ENCODE assay signal across 10 cellular contexts in genomic region chr10:119113805-119114732, GRCh38. TPM values are rescaled to one million over a fixed set of nuclear protein-coding genes. Genes with fewer than 3 reads are reported as not detected.
A peak's percentile ranks its signal among the peaks of the same experiment; 100 is the strongest.
DNase-seq lines count a peak whose midpoint lies in the region; ATAC-seq and TF ChIP-seq lines count a peak whose summit lies in the region.
"Had no signal": no experiment of that assay in that cellular context is flagged by ENCODE, and none has a peak within 500 bp of the region (broad histone marks: within the 10 kb centered on the region; RNA-seq: fewer than 3 reads in every experiment).

No MANE protein-coding gene starts in this region.

- H3K36me3 Mint-ChIP-seq in activated naive CD8-positive, alpha-beta T cell treated with anti-CD3 and anti-CD28 coated beads, Interleukin-2, amount 50 U/mL, for 24 hours (ENCODE audit: low read depth): peaks cover 17% of the 10 kb centered on the region

- H3K4me2 ChIP-seq in mesenchymal stem cell (ENCODE audit: low read length, poor library complexity, severe bottlenecking): no peak overlapping the region

- H3K27ac Mint-ChIP-seq in activated naive CD8-positive, alpha-beta T cell treated with anti-CD3 and anti-CD28 coated beads, Interleukin-2, amount 50 U/mL, for 24 hours: no peak overlapping the region

- DNase-seq in AG08396 (ENCODE audit: low spot score) (peak; percentile 77), HuH-7 (ENCODE audit: low spot score) (peak; percentile 77), mesenchymal stem cell (peak; percentile 98), NCI-H2171 (lab: John Stamatoyannopoulos, UW) (no peak), putamen (ENCODE audit: low spot score) (no peak), Peyer's patch (no peak)
- no peak for DNase-seq in activated naive CD8-positive, alpha-beta T cell treated with anti-CD3 and anti-CD28 coated beads, Interleukin-2, amount 50 U/mL, for 24 hours
- DNase-seq in effector CD8-positive, alpha-beta T cell (lab: John Stamatoyannopoulos, UW): no peak
- DNase-seq: activated CD4-positive, alpha-beta T cell treated with anti-CD3 and anti-CD28 coated beads, Interleukin-2, amount 50 U/mL, for 1 hour had no signal

- H3K27me3 Mint-ChIP-seq in activated naive CD8-positive, alpha-beta T cell treated with anti-CD3 and anti-CD28 coated beads, Interleukin-2, amount 50 U/mL, for 24 hours: no peaks in the 10 kb centered on the region

- H4K8ac ChIP-seq in mesenchymal stem cell (ENCODE audit: low read length): peak overlapping the region; percentile 90

- H3K79me1 ChIP-seq in mesenchymal stem cell (replicated peaks; ENCODE audit: low read length, poor library complexity, severe bottlenecking): peaks cover 6% of the 10 kb centered on the region

- H3K27ac ChIP-seq in mesenchymal stem cell (ENCODE audit: low read length, poor library complexity, severe bottlenecking) (peak overlapping the region; percentile 54), Peyer's patch (no peak overlapping the region)

- H3K4me3 Mint-ChIP-seq in activated naive CD8-positive, alpha-beta T cell treated with anti-CD3 and anti-CD28 coated beads, Interleukin-2, amount 50 U/mL, for 24 hours: no peak overlapping the region

- peak overlapping the region; percentile 59 for H3K9ac ChIP-seq in mesenchymal stem cell (ENCODE audit: low read length)

- H2AFZ ChIP-seq in mesenchymal stem cell (ENCODE audit: low read depth, low read length): no peak overlapping the region

- H2BK15ac ChIP-seq in mesenchymal stem cell (ENCODE audit: low read depth, poor library complexity, severe bottlenecking): peak overlapping the region; percentile 93

- H3K14ac ChIP-seq in mesenchymal stem cell (ENCODE audit: low read length in 2 of 2): peak overlapping the region; percentile 29 to 80

- TF ChIP-seq POLR2A in Peyer's patch (IDR thresholded peaks at IDR 0.05): no peak

- TF ChIP-seq CTCF in Peyer's patch (IDR thresholded peaks at IDR 0.05): no peak

- H2BK5ac ChIP-seq in mesenchymal stem cell (ENCODE audit: low read depth, low read length, poor library complexity, severe bottlenecking): no peak overlapping the region

- peak overlapping the region; percentile 97 for H2BK120ac ChIP-seq in mesenchymal stem cell (ENCODE audit: low read depth, low read length)

- no peaks in the 10 kb centered on the region for H3K9me3 ChIP-seq in mesenchymal stem cell (ENCODE audit: control insufficient read depth, low read length)
- no peaks in the 10 kb centered on the region for H3K9me3 ChIP-seq in Peyer's patch

- peak; percentile 36 for ATAC-seq in activated naive CD8-positive, alpha-beta T cell treated with anti-CD3 and anti-CD28 coated beads, Interleukin-2, amount 50 U/mL, for 24 hours

- H2BK12ac ChIP-seq in mesenchymal stem cell (ENCODE audit: low read length in 2 of 2): peak overlapping the region; percentile 57 to 97

- H3K18ac ChIP-seq in mesenchymal stem cell (ENCODE audit: low read depth in 1 of 2, low read length in 2 of 2): peak overlapping the region; percentile 62 to 85

- 59% methylated on average over 8 of the region's 11 CpGs for WGBS in mesenchymal stem cell

- H2AK5ac ChIP-seq in mesenchymal stem cell (ENCODE audit: low read length, severe bottlenecking): no peak overlapping the region

- H3K4me1 ChIP-seq in mesenchymal stem cell (ENCODE audit: control insufficient read depth, insufficient read depth, low read depth, low read length): peaks cover 5% of the 10 kb centered on the region
- H3K4me1 ChIP-seq in Peyer's patch: no peaks in the 10 kb centered on the region

- no peak overlapping the region for H3K23ac ChIP-seq in mesenchymal stem cell (ENCODE audit: low read length in 2 of 2)

- H3K4me3 ChIP-seq in mesenchymal stem cell (ENCODE audit: insufficient read depth in 1 of 2, low read depth in 1 of 2, low read length in 2 of 2) (peak overlapping the region in 1 of 2 experiments; percentile 24), Peyer's patch (no peak overlapping the region)
- H3K4me3 ChIP-seq: lung had no signal

- H3K4ac ChIP-seq in mesenchymal stem cell (ENCODE audit: low read depth in 1 of 2, low read length in 2 of 2): peak overlapping the region; percentile 54 to 96

- H3K36me3 ChIP-seq in mesenchymal stem cell (ENCODE audit: control insufficient read depth in 1 of 2, insufficient read depth in 2 of 2, low read depth in 1 of 2, low read length in 2 of 2): peaks cover 28 to 74% of the 10 kb centered on the region in 2 experiments
- H3K36me3 ChIP-seq in Peyer's patch: peaks cover 0 to 80% (median 0%) of the 10 kb centered on the region in 3 donors

- no peaks in the 10 kb centered on the region for H3K27me3 ChIP-seq in mesenchymal stem cell (ENCODE audit: control insufficient read depth in 1 of 2, insufficient read depth in 1 of 2, low read length in 2 of 2)
- H3K27me3 ChIP-seq in Peyer's patch: no peaks in the 10 kb centered on the region

- no peaks in the 10 kb centered on the region for H3K9me3 Mint-ChIP-seq in activated naive CD8-positive, alpha-beta T cell treated with anti-CD3 and anti-CD28 coated beads, Interleukin-2, amount 50 U/mL, for 24 hours

- peaks cover 10% of the 10 kb centered on the region for H3K4me1 Mint-ChIP-seq in activated naive CD8-positive, alpha-beta T cell treated with anti-CD3 and anti-CD28 coated beads, Interleukin-2, amount 50 U/mL, for 24 hours

- H4K91ac ChIP-seq in mesenchymal stem cell (ENCODE audit: low read length): peak overlapping the region; percentile 97

RNA-seq across cellular contexts. Expression of gene DENND10, which starts 10.2 kb away (rescaled TPM):
- polyA plus RNA-seq in mesenchymal stem cell (2013, experiment 1 of 2): 113 TPM
- 113 TPM for polyA plus RNA-seq in mesenchymal stem cell (2013, experiment 2 of 2)
- total RNA-seq in Peyer's patch: 10 to 100 TPM; 33.8 to 50.8 (median 45.7) TPM

RNA-seq across cellular contexts. Expression of gene EIF3A, which starts 33.5 kb away (rescaled TPM):
- polyA plus RNA-seq in mesenchymal stem cell (2013, experiment 1 of 2): 129 TPM
- 127 TPM for polyA plus RNA-seq in mesenchymal stem cell (2013, experiment 2 of 2)
- total RNA-seq in Peyer's patch: 100 to 1,000 TPM in 1 of 4 donors, 10 to 100 TPM in 3; 69.5 to 266 (median 89.5) TPM

RNA-seq across cellular contexts. Expression of gene SFXN4, which starts 51.4 kb away (rescaled TPM):
- 14.4 TPM for polyA plus RNA-seq in mesenchymal stem cell (2013, experiment 1 of 2)
- polyA plus RNA-seq in mesenchymal stem cell (2013, experiment 2 of 2): 17.1 TPM
- total RNA-seq in Peyer's patch: 10 to 100 TPM; 22.8 to 35.5 (median 26.2) TPM

Comparison
In these comparisons a context has a peak if more than half of its experiments do, and no peak if none do; other contexts are left out.
1. DNase-seq: peak in AG08396 (single experiment), HuH-7 (single experiment) and mesenchymal stem cell (single experiment); none in activated naive CD8-positive, alpha-beta T cell treated with anti-CD3 and anti-CD28 coated beads, Interleukin-2, amount 50 U/mL, for 24 hours (single experiment), NCI-H2171 (single experiment), putamen (single experiment), Peyer's patch (0 of 3) and effector CD8-positive, alpha-beta T cell (single experiment).